8 cellular contexts compared by ENCODE assay signal in genomic region chr21:16330340-16331319, GRCh38.
A peak's percentile ranks its signal among the peaks of the same experiment; 100 is the strongest.
DNase-seq lines count a peak whose midpoint lies in the region; ATAC-seq and TF ChIP-seq lines count a peak whose summit lies in the region.

No MANE protein-coding gene starts in this region.

- H3K9me3 ChIP-seq in psoas muscle, result no peaks in the 10 kb centered on the region

- WGBS in psoas muscle, 3 donors, result 49 to 59% (median 53%) methylated on average over 11 of the region's 11 CpGs

- peak overlapping the region; percentile 23 for H3K4me3 ChIP-seq in psoas muscle

- TF ChIP-seq CTCF in C4-2B (conservative IDR thresholded peaks at IDR 0.05) (peak; percentile 89), VCaP (conservative IDR thresholded peaks at IDR 0.05) (peak; percentile 93), psoas muscle (IDR thresholded peaks at IDR 0.05) (peak; percentile 81)

- H3K27me3 ChIP-seq in psoas muscle (ENCODE audit: insufficient read depth in 3 of 3, low read length in 2 of 3), result no peaks in the 10 kb centered on the region

- H3K36me3 ChIP-seq in psoas muscle (ENCODE audit: insufficient read depth in 1 of 2, low read depth in 1 of 2), result no peaks in the 10 kb centered on the region

- intact Hi-C loops in Right ventricle myocardium superior (cut with DNase I), result loop anchor here (5.0 to 10.0 kb wide), 2 partner anchors 136 to 248 kb away; no protein-coding TSS in a partner anchor
- intact Hi-C loops in psoas muscle (cut with DNase I), result loop anchor here (2.0 to 5.0 kb wide), 3 partner anchors 136 to 248 kb away; no protein-coding TSS in a partner anchor

- peak; percentile 94 for DNase-seq in NCI-H2029 treated with DMSO at 0.1 percent for 48 hours (lab: John Stamatoyannopoulos, UW)
- no peak for DNase-seq in Right ventricle myocardium superior
- DNase-seq in psoas muscle, result no peak
- DNase-seq in activated naive CD4-positive, alpha-beta T cell treated with anti-CD3 and anti-CD28 coated beads, Interleukin-2, amount 50 U/mL, for 16 hours, result no peak

- peak overlapping the region; percentile 63; the same call in 1 of the 2 replicates for H3K27ac ChIP-seq in C4-2B
- H3K27ac ChIP-seq in VCaP, result peak overlapping the region; percentile 85
- H3K27ac ChIP-seq in psoas muscle, result peak overlapping the region; percentile 0

- ATAC-seq in GM18517 (IDR thresholded peaks at IDR 0.05; ENCODE audit: unreplicated experiment) (peak; percentile 84), HG03025 (IDR thresholded peaks at IDR 0.05; ENCODE audit: low FRiP score, unreplicated experiment) (peak; percentile 75), Right ventricle myocardium superior (ENCODE audit: poor library complexity) (peak; percentile 98), psoas muscle (peak; percentile 84 to 97 (median 96))

- peaks cover 8% of the 10 kb centered on the region for H3K4me1 ChIP-seq in psoas muscle

Comparison
In these comparisons a context has a peak if more than half of its experiments do, and no peak if none do; other contexts are left out.
1. H3K27ac ChIP-seq: peak in every context shown above with its lines; median percentile 85 in VCaP; 63 in C4-2B; 0 in psoas muscle.